1 cellular context compared by ENCODE assay signal in the genomic region with DNA sequence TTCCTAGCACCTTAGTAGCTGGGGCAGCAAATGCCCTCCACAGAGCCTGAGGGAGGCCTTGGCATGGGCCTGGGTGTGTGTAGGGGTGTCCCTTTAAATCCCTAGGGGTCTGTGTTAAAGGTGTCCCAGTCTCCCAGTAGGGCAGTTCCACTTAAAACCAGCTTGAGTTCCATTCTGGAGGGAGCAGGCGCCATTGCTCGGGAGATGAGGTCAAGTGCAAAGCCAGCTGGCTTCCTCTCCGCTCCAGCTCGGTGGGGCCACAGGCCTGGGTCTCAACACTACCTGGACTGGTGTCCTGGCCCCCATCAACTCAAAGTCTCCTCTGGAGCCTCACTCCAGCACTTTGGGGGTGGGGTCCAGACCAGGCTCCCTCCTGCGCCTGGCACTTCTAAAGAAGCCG.
TF ChIP-seq lines count a peak whose summit lies in the region.

No MANE protein-coding gene starts in this region.

TF ChIP-seq in H1, 55 proteins besides CTCF, POLR2A, EP300 and RAD21:
- TF ChIP-seq FOSL1 (IDR thresholded peaks at IDR 0.05; ENCODE audit: insufficient read depth, low read depth, low read length) (no peak), SP1 (IDR thresholded peaks at IDR 0.05; ENCODE audit: low read depth, low read length) (no peak), EZH2 (IDR thresholded peaks at IDR 0.05; ENCODE audit: low read depth, low read length, severe bottlenecking) (no peak), TAF1 (IDR thresholded peaks at IDR 0.05; ENCODE audit: low read depth, low read length) (no peak)
- TF ChIP-seq, protein P1, sequence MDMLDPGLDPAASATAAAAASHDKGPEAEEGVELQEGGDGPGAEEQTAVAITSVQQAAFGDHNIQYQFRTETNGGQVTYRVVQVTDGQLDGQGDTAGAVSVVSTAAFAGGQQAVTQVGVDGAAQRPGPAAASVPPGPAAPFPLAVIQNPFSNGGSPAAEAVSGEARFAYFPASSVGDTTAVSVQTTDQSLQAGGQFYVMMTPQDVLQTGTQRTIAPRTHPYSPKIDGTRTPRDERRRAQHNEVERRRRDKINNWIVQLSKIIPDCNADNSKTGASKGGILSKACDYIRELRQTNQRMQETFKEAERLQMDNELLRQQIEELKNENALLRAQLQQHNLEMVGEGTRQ (IDR thresholded peaks at IDR 0.05; ENCODE audit: low read length) = no peak
